Comparison of ENCODE assay signal across 23 cellular contexts in genomic region chr2:8632755-8633154, GRCh38. TPM values are rescaled to one million over a fixed set of nuclear protein-coding genes. Genes with fewer than 3 reads are reported as not detected.
DNase-seq lines count a peak whose midpoint lies in the region; ATAC-seq, FAIRE-seq and TF ChIP-seq lines count a peak whose summit lies in the region.
"Had no signal": no experiment of that assay in that cellular context is flagged by ENCODE, and none has a peak within 500 bp of the region (broad histone marks: within the 10 kb centered on the region; RNA-seq: fewer than 3 reads in every experiment).

No MANE protein-coding gene starts in this region.

- H4K20me1 ChIP-seq in HCT116 (ENCODE audit: insufficient read depth) (no peaks in the 10 kb centered on the region), astrocyte (ENCODE audit: insufficient read depth, low read length) (no peaks in the 10 kb centered on the region), neural progenitor cell (ENCODE audit: low read depth) (no peaks in the 10 kb centered on the region)

- TF ChIP-seq RAD21 in HCT116 (IDR thresholded peaks at IDR 0.05; ENCODE audit: low read depth): no peak

- DNase-seq in AG04450 (ENCODE audit: low read depth, low spot score) (no peak), HCT116 (ENCODE audit: low read depth, low spot score) (no peak), astrocyte (ENCODE audit: low read depth) (no peak), neural progenitor cell (ENCODE audit: low spot score) (no peak), globus pallidus (ENCODE audit: low spot score) (no peak), cerebellum (ENCODE audit: low spot score) (no peak), NCI-H345 (lab: John Stamatoyannopoulos, UW) (no peak)
- DNase-seq: C1 segment of cervical spinal cord; Calu3; CD8-positive, alpha-beta T cell; DMS153; GOT3; HCEC 1CT; Kasumi-1; NCI-H1694; NCI-H2081 treated with DMSO at 0.1 percent for 48 hours; NCI-H2171 treated with DMSO at 0.1 percent for 48 hours; NCI-H446; NCI-H526 had no signal

- peak overlapping the region; percentile 81 for H3K4me2 ChIP-seq in HCT116 (ENCODE audit: low read length)
- no peak overlapping the region for H3K4me2 ChIP-seq in astrocyte (ENCODE audit: low read length)
- no peak overlapping the region for H3K4me2 ChIP-seq in neural progenitor cell

- H3K4me3 ChIP-seq in AG04450 (ENCODE audit: low read depth, low read length) (no peak overlapping the region), HCT116 (replicated peaks in 1 of 2; ENCODE audit: low read depth in 1 of 2, low read length in 2 of 2) (no peak overlapping the region), astrocyte (ENCODE audit: insufficient read depth, low read depth, low read length) (no peak overlapping the region), neural progenitor cell (no peak overlapping the region)

- H3K9me3 Mint-ChIP-seq in astrocyte (ENCODE audit: unreplicated experiment) (peaks cover 3% of the 10 kb centered on the region), neural progenitor cell (no peaks in the 10 kb centered on the region)
- H3K9me3 Mint-ChIP-seq: CD8-positive, alpha-beta T cell had no signal

- RAD21 ChIA-PET in HCT116 (lab: Charles Lee; ENCODE audit: low non-redundant PET in 1 of 2, low total read pairs in 2 of 2, uncharacterized antibody in 2 of 2, unreplicated experiment in 2 of 2): no interaction called here

- H3K4me3 Mint-ChIP-seq in astrocyte (ENCODE audit: unreplicated experiment) (no peak overlapping the region), neural progenitor cell (no peak overlapping the region)
- H3K4me3 Mint-ChIP-seq: CD8-positive, alpha-beta T cell had no signal

- ATAC-seq in HCT116 (no peak), GM21528 (IDR thresholded peaks at IDR 0.05; ENCODE audit: low FRiP score, unreplicated experiment) (no peak)
- ATAC-seq: CD8-positive, alpha-beta T cell; Right ventricle myocardium inferior had no signal

- H3K27me3 Mint-ChIP-seq in astrocyte (ENCODE audit: low read depth, unreplicated experiment) (peaks cover 37% of the 10 kb centered on the region), neural progenitor cell (ENCODE audit: insufficient read depth, low read depth) (peaks cover 9% of the 10 kb centered on the region)

- H3K36me3 ChIP-seq in HCT116 (ENCODE audit: control insufficient read depth in 1 of 2, insufficient read depth in 2 of 2, low read length in 2 of 2) (no peaks in the 10 kb centered on the region), astrocyte (ENCODE audit: insufficient read depth, low read length) (no peaks in the 10 kb centered on the region), neural progenitor cell (no peaks in the 10 kb centered on the region)

- POLR2A ChIA-PET in AG04450 (lab: Yijun Ruan, JAX): interaction anchor here (1.0 to 5.8 kb wide), 4 partner anchors 28 to 88 kb away, joined by 5 to 90 read pairs (median 9); partner anchors contain the start of gene ID2
- POLR2A ChIA-PET in HCT116 (lab: Charles Lee): interaction anchor here (1.2 to 3.8 kb wide), 2 partner anchors 49 to 52 kb away, joined by 3 to 26 read pairs; partner anchors contain the start of gene ID2

- no peak for FAIRE-seq in astrocyte (lab: Jason Lieb, UNC)
- FAIRE-seq: G401.6, GM12892 had no signal

- H3K36me3 Mint-ChIP-seq in astrocyte (ENCODE audit: low read depth, unreplicated experiment) (no peaks in the 10 kb centered on the region), neural progenitor cell (no peaks in the 10 kb centered on the region)
- H3K36me3 Mint-ChIP-seq: CD8-positive, alpha-beta T cell had no signal

- CTCF ChIA-PET in AG04450 (lab: Charles Lee) (interaction anchor here (1.2 kb wide), 1 partner anchor 11 kb away, joined by 3 read pairs; no protein-coding TSS in a partner anchor), HCT116 (lab: Charles Lee) (no interaction called here)

- TF ChIP-seq POLR2A in HCT116 (IDR thresholded peaks at IDR 0.05; ENCODE audit: borderline replicate concordance, extremely low read depth, insufficient read depth, insufficient read length): no peak

- BruUV-seq in HCT116 (replicated peaks; lab: Mats Ljungman, UMichigan): no TSS peak

- H3K4me1 ChIP-seq in HCT116 (ENCODE audit: control insufficient read depth in 1 of 2, insufficient read depth in 2 of 2, low read length in 2 of 2) (peaks cover 80 to 95% of the 10 kb centered on the region in 2 experiments), astrocyte (ENCODE audit: insufficient read depth, low read length) (peaks cover 32% of the 10 kb centered on the region), neural progenitor cell (peaks cover 20% of the 10 kb centered on the region)

- intact Hi-C loops in HCT116 (cut with micrococcal nuclease): no loop called here

- H3K27ac Mint-ChIP-seq in astrocyte (ENCODE audit: unreplicated experiment) (no peak overlapping the region), neural progenitor cell (peak overlapping the region; percentile 29)
- H3K27ac Mint-ChIP-seq: CD8-positive, alpha-beta T cell had no signal

- H3K9me2 ChIP-seq in HCT116 (ENCODE audit: insufficient read depth): no peaks in the 10 kb centered on the region

- 0 out of 2 replicates have a peak overlapping the region, but pooled peaks have one; percentile 61 for H3K9ac ChIP-seq in HCT116 (ENCODE audit: low read length)
- H3K9ac ChIP-seq in astrocyte (ENCODE audit: low read length): peak overlapping the region; percentile 65
- H3K9ac ChIP-seq in neural progenitor cell: no peak overlapping the region

- H3K4me1 Mint-ChIP-seq in astrocyte (ENCODE audit: low read depth, unreplicated experiment): peaks cover 26% of the 10 kb centered on the region
- peaks cover 64% of the 10 kb centered on the region for H3K4me1 Mint-ChIP-seq in neural progenitor cell

- H3K9me3 ChIP-seq in AG04450 (ENCODE audit: control insufficient read depth, insufficient read depth, low read length) (no peaks in the 10 kb centered on the region; the same call in 1 of the 2 replicates), HCT116 (ENCODE audit: control insufficient read depth in 1 of 2, insufficient read depth in 1 of 2, low read depth in 1 of 2, low read length in 2 of 2) (no peaks in the 10 kb centered on the region), astrocyte (ENCODE audit: insufficient read depth, low read depth, low read length) (no peaks in the 10 kb centered on the region), neural progenitor cell (ENCODE audit: low read depth) (no peaks in the 10 kb centered on the region)

- TF ChIP-seq CTCF in AG04450 (IDR thresholded peaks at IDR 0.05; ENCODE audit: low read depth, low read length) (no peak), HCT116 (IDR thresholded peaks at IDR 0.05 in 2 of 3, conservative IDR thresholded peaks at IDR 0.05 in 1 of 3; ENCODE audit: borderline replicate concordance in 1 of 3, insufficient read depth in 1 of 3, low read depth in 2 of 3, low read length in 2 of 3) (no peak), astrocyte (IDR thresholded peaks at IDR 0.05; ENCODE audit: insufficient read depth, low read depth, low read length) (no peak), neural progenitor cell (IDR thresholded peaks at IDR 0.05) (no peak)

- H3F3A ChIP-seq in neural progenitor cell (ENCODE audit: low read depth): peaks cover 25% of the 10 kb centered on the region

- H3K27me3 ChIP-seq in AG04450 (ENCODE audit: control insufficient read depth, insufficient read depth, low read length) (no peaks in the 10 kb centered on the region), HCT116 (ENCODE audit: insufficient read depth, low read length) (no peaks in the 10 kb centered on the region), astrocyte (ENCODE audit: insufficient read depth, low read length) (no peaks in the 10 kb centered on the region), neural progenitor cell (no peaks in the 10 kb centered on the region)

- no peak overlapping the region for H2AFZ ChIP-seq in HCT116 (ENCODE audit: low read depth, low read length, poor library complexity, severe bottlenecking)
- no peak overlapping the region for H2AFZ ChIP-seq in astrocyte (ENCODE audit: low read depth, low read length)
- no peak overlapping the region for H2AFZ ChIP-seq in neural progenitor cell (replicated peaks)

- no peaks in the 10 kb centered on the region for H3K79me2 ChIP-seq in HCT116 (ENCODE audit: insufficient read depth, low read length)
- no peaks in the 10 kb centered on the region for H3K79me2 ChIP-seq in astrocyte (ENCODE audit: insufficient read depth, low read length)
- H3K79me2 ChIP-seq in neural progenitor cell (ENCODE audit: low read depth): no peaks in the 10 kb centered on the region

- H3K27ac ChIP-seq in AG04450 (ENCODE audit: low read depth, low read length) (peak overlapping the region; percentile 91), HCT116 (ENCODE audit: low read depth, low read length) (peak overlapping the region; percentile 73), astrocyte (ENCODE audit: low read depth, low read length) (no peak overlapping the region), neural progenitor cell (no peak overlapping the region)

TF ChIP-seq in HCT116, 20 proteins besides CTCF, POLR2A, EP300 and RAD21 (continues in another document):
- TF ChIP-seq JUND (IDR thresholded peaks at IDR 0.05) (no peak), EZH2phosphoT487 (IDR thresholded peaks at IDR 0.05; ENCODE audit: borderline replicate concordance) (no peak), ZFX (IDR thresholded peaks at IDR 0.05) (no peak), ELF1 (IDR thresholded peaks at IDR 0.05; ENCODE audit: borderline replicate concordance, low read depth) (no peak), SIN3A (IDR thresholded peaks at IDR 0.05; ENCODE audit: low read depth) (no peak), CBX3 (IDR thresholded peaks at IDR 0.05; ENCODE audit: low read depth) (no peak), YY1 (IDR thresholded peaks at IDR 0.05; ENCODE audit: extremely low read depth, insufficient replicate concordance, low read depth, low read length) (no peak), EGR1 (IDR thresholded peaks at IDR 0.05; ENCODE audit: low read depth) (no peak), EZH2 (IDR thresholded peaks at IDR 0.05) (no peak), TCF7L2 (IDR thresholded peaks at IDR 0.05; ENCODE audit: borderline replicate concordance, extremely low read depth, insufficient read depth, insufficient read length) (no peak), SP1 (IDR thresholded peaks at IDR 0.05; ENCODE audit: low read depth) (no peak)

RNA-seq across cellular contexts. Expression of gene ID2, which starts 49.1 kb away (rescaled TPM):
- polyA plus RNA-seq in AG04450 (2011; rRNA removed): 74.3 and 74.5 TPM in 2 replicates
- 57.8 and 78.4 TPM in 2 replicates for polyA minus RNA-seq in AG04450 (2011; rRNA and poly(A)+ RNA removed)
- 112 TPM for total RNA-seq in HCT116 (2021; ENCODE audit: unreplicated experiment)
- 197 and 259 TPM in 2 replicates for polyA plus RNA-seq in HCT116 (2012)
- 7.7 and 13.6 TPM in 2 replicates for total RNA-seq in astrocyte
- total RNA-seq in neural progenitor cell (ENCODE audit: low replicate concordance): 140 and 224 TPM in 2 replicates
- total RNA-seq in cerebellum: 371 TPM

Comparison
In these comparisons a context has a peak if more than half of its experiments do, and no peak if none do; other contexts are left out.
1. H3K27ac ChIP-seq: peak in AG04450 (single experiment) and HCT116 (single experiment); none in astrocyte (single experiment) and neural progenitor cell (single experiment).